11 cellular contexts compared by ENCODE assay signal in genomic region chr1:96538883-96539282, GRCh38.
DNase-seq lines count a peak whose midpoint lies in the region; ATAC-seq and TF ChIP-seq lines count a peak whose summit lies in the region.
"Had no signal": no experiment of that assay in that cellular context is flagged by ENCODE, and none has a peak within 500 bp of the region (broad histone marks: within the 10 kb centered on the region; RNA-seq: fewer than 3 reads in every experiment).

No MANE protein-coding gene starts in this region.

- no peaks in the 10 kb centered on the region for H3K9me3 Mint-ChIP-seq in effector memory CD8-positive, alpha-beta T cell
- H3K9me3 Mint-ChIP-seq: activated naive CD8-positive, alpha-beta T cell treated with anti-CD3 and anti-CD28 coated beads, Interleukin-2, amount 10 ng/mL, durations not matched to agents 7 days and 5 days had no signal

- no peak overlapping the region for H3K27ac Mint-ChIP-seq in effector memory CD8-positive, alpha-beta T cell
- H3K27ac Mint-ChIP-seq: activated naive CD8-positive, alpha-beta T cell treated with anti-CD3 and anti-CD28 coated beads, Interleukin-2, amount 10 ng/mL, durations not matched to agents 7 days and 5 days had no signal

- intact Hi-C loops in Right ventricle myocardium superior (cut with DNase I): no loop called here

- no peaks in the 10 kb centered on the region for H3K27me3 ChIP-seq in BE2C
- H3K27me3 ChIP-seq in rectal smooth muscle tissue (ENCODE audit: control insufficient read depth, insufficient read depth, low read length): no peaks in the 10 kb centered on the region

- no peak overlapping the region for H3K9ac ChIP-seq in rectal smooth muscle tissue (ENCODE audit: low read length)

- peak overlapping the region; percentile 92 for H3K27ac ChIP-seq in rectal smooth muscle tissue (ENCODE audit: low read depth, low read length)

- TF ChIP-seq CTCF in BE2C (IDR thresholded peaks at IDR 0.05; ENCODE audit: low read depth, low read length): no peak

- H3K36me3 ChIP-seq in BE2C (no peaks in the 10 kb centered on the region), rectal smooth muscle tissue (ENCODE audit: control insufficient read depth, insufficient read depth, low read length) (no peaks in the 10 kb centered on the region)

- H3K4me3 Mint-ChIP-seq in effector memory CD8-positive, alpha-beta T cell: no peak overlapping the region
- H3K4me3 Mint-ChIP-seq: activated naive CD8-positive, alpha-beta T cell treated with anti-CD3 and anti-CD28 coated beads, Interleukin-2, amount 10 ng/mL, durations not matched to agents 7 days and 5 days had no signal

- ATAC-seq in Right ventricle myocardium superior (ENCODE audit: poor library complexity) (peak; percentile 84), GM21825 (IDR thresholded peaks at IDR 0.05; ENCODE audit: unreplicated experiment) (no peak)
- no peak for ATAC-seq in effector memory CD8-positive, alpha-beta T cell (replicated peaks)

- H3K9me3 ChIP-seq in BE2C: no peaks in the 10 kb centered on the region

- H3K36me3 Mint-ChIP-seq in effector memory CD8-positive, alpha-beta T cell (ENCODE audit: insufficient read depth): no peaks in the 10 kb centered on the region
- H3K36me3 Mint-ChIP-seq: activated naive CD8-positive, alpha-beta T cell treated with anti-CD3 and anti-CD28 coated beads, Interleukin-2, amount 10 ng/mL, durations not matched to agents 7 days and 5 days had no signal

- DNase-seq in BE2C: peak; percentile 16
- DNase-seq in amniotic epithelial cell (ENCODE audit: low read depth): peak; percentile 93
- no peak for DNase-seq in Right ventricle myocardium superior
- DNase-seq in putamen (ENCODE audit: low spot score): no peak
- DNase-seq in NAMALWA (ENCODE audit: low spot score): no peak
- DNase-seq in effector memory CD8-positive, alpha-beta T cell: no peak
- DNase-seq: activated naive CD8-positive, alpha-beta T cell treated with anti-CD3 and anti-CD28 coated beads, Interleukin-2, amount 10 ng/mL, durations not matched to agents 7 days and 5 days; Calu3; stimulated activated CD4-positive, alpha-beta T cell treated with anti-CD3 and anti-CD28 coated beads, Interleukin-4, amount 100 ng/mL, for 4 hours had no signal

- H3K4me1 ChIP-seq in BE2C (peaks cover 3% of the 10 kb centered on the region; the same call in 1 of the 2 replicates), rectal smooth muscle tissue (ENCODE audit: control insufficient read depth, insufficient read depth, low read length) (peaks cover 22% of the 10 kb centered on the region)

- H3K4me3 ChIP-seq in BE2C (ENCODE audit: low read depth, low read length): no peak overlapping the region
- H3K4me3 ChIP-seq in rectal smooth muscle tissue (ENCODE audit: low read length): no peak overlapping the region

- no peaks in the 10 kb centered on the region for H3K4me1 Mint-ChIP-seq in effector memory CD8-positive, alpha-beta T cell (ENCODE audit: low read depth in 2 of 2)
- H3K4me1 Mint-ChIP-seq: activated naive CD8-positive, alpha-beta T cell treated with anti-CD3 and anti-CD28 coated beads, Interleukin-2, amount 10 ng/mL, durations not matched to agents 7 days and 5 days had no signal

- peaks cover 0 to 11% of the 10 kb centered on the region in 2 donors for H3K27me3 Mint-ChIP-seq in effector memory CD8-positive, alpha-beta T cell
- H3K27me3 Mint-ChIP-seq: activated naive CD8-positive, alpha-beta T cell treated with anti-CD3 and anti-CD28 coated beads, Interleukin-2, amount 10 ng/mL, durations not matched to agents 7 days and 5 days had no signal

Comparison
In these comparisons a context has a peak if more than half of its experiments do, and no peak if none do; other contexts are left out.
1. DNase-seq: peak in BE2C (single experiment) and amniotic epithelial cell (single experiment); none in Right ventricle myocardium superior (single experiment), putamen (single experiment), NAMALWA (single experiment) and effector memory CD8-positive, alpha-beta T cell (0 of 3).